Comparison of ENCODE assay signal across 23 cellular contexts in the genomic region with DNA sequence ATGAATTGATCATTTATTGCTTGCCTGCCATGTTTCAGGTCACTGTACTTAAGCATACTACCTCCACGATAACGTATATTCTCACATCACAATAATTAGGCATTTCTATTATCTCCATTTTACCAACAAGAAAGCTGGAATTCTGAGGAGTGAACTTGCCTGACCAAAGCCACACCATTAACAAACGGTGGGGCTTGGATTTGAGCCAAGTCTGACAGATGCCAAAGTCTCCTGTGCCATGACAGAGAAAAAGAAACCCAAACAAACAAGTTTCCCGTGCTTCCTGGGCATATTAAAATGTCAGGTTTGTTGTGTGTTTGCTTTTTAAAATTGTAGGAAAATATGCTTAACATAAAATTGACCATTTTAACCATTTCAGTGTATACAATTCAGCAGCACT. TPM values are rescaled to one million over a fixed set of nuclear protein-coding genes. Genes with fewer than 3 reads are reported as not detected.
DNase-seq lines count a peak whose midpoint lies in the region; ATAC-seq, FAIRE-seq and TF ChIP-seq lines count a peak whose summit lies in the region.
"Had no signal": no experiment of that assay in that cellular context is flagged by ENCODE, and none has a peak within 500 bp of the region (broad histone marks: within the 10 kb centered on the region; RNA-seq: fewer than 3 reads in every experiment).

No MANE protein-coding gene starts in this region.

- H3K4me1 ChIP-seq in A549 (peaks cover 20% of the 10 kb centered on the region; the same call in 2 of the 3 replicates), BE2C (peaks cover 10% of the 10 kb centered on the region)

- CTCF ChIA-PET in A549 (lab: Yijun Ruan, JAX) (interaction anchor here (1.3 kb wide), 1 partner anchor 10 kb away, joined by 3 read pairs; no protein-coding TSS in a partner anchor), WTC11 (lab: Charles Lee) (no interaction called here)

- WGBS in A549 (ENCODE audit: missing lambda C conversion rate), result 52% methylated on average over 4 of the region's 4 CpGs

- TF ChIP-seq CTCF in A549 (IDR thresholded peaks at IDR 0.05), result no peak
- TF ChIP-seq CTCF in BE2C (IDR thresholded peaks at IDR 0.05; ENCODE audit: low read depth, low read length), result no peak
- TF ChIP-seq CTCF in WTC11 (IDR thresholded peaks at IDR 0.05), result no peak

- no peak overlapping the region for H3K4me3 Mint-ChIP-seq in WTC11
- H3K4me3 Mint-ChIP-seq: activated CD4-positive, alpha-beta T cell treated with anti-CD3 and anti-CD28 coated beads for 36 hours; activated CD8-positive, alpha-beta memory T cell treated with anti-CD3 and anti-CD28 coated beads, Interleukin-2, amount 10 ng/mL, durations not matched to agents 7 days and 5 days; brain; CD8-positive, alpha-beta memory T cell; naive thymus-derived CD8-positive, alpha-beta T cell; T-cell had no signal

- no peak for FAIRE-seq in A549 (lab: Jason Lieb, UNC)
- FAIRE-seq: G401.6, TTC549 had no signal

- no peak overlapping the region for H3K27ac ChIP-seq in A549

- H3K36me3 Mint-ChIP-seq in WTC11, result no peaks in the 10 kb centered on the region
- H3K36me3 Mint-ChIP-seq: activated CD8-positive, alpha-beta memory T cell treated with anti-CD3 and anti-CD28 coated beads, Interleukin-2, amount 10 ng/mL, durations not matched to agents 7 days and 5 days; brain; CD8-positive, alpha-beta memory T cell; T-cell had no signal

- no peak overlapping the region for H3K4me3 ChIP-seq in A549
- H3K4me3 ChIP-seq in BE2C (ENCODE audit: low read depth, low read length), result no peak overlapping the region

- POLR2A ChIA-PET in A549 (lab: Yijun Ruan, JAX), result no interaction called here
- POLR2A ChIA-PET in WTC11 (lab: Charles Lee), result no interaction called here

- no peak for TF ChIP-seq EP300 in A549 (IDR thresholded peaks at IDR 0.05)

- no peak for ATAC-seq in A549
- no peak for ATAC-seq in HG03139 (IDR thresholded peaks at IDR 0.05; ENCODE audit: unreplicated experiment)
- ATAC-seq in left lobe of liver, result no peak
- no peak for ATAC-seq in WTC11
- ATAC-seq: activated CD4-positive, alpha-beta T cell treated with anti-CD3 and anti-CD28 coated beads for 36 hours; activated CD8-positive, alpha-beta memory T cell treated with anti-CD3 and anti-CD28 coated beads, Interleukin-2, amount 10 ng/mL, durations not matched to agents 7 days and 5 days; naive thymus-derived CD8-positive, alpha-beta T cell; T-cell had no signal

- no peak for TF ChIP-seq RAD21 in A549 (conservative IDR thresholded peaks at IDR 0.05 in 1 of 2, IDR thresholded peaks at IDR 0.05 in 1 of 2)

- no peaks in the 10 kb centered on the region for H3K9me3 ChIP-seq in A549
- no peaks in the 10 kb centered on the region for H3K9me3 ChIP-seq in BE2C

- H3K27me3 Mint-ChIP-seq in WTC11 (ENCODE audit: low read depth), result no peaks in the 10 kb centered on the region
- H3K27me3 Mint-ChIP-seq: activated CD8-positive, alpha-beta memory T cell treated with anti-CD3 and anti-CD28 coated beads, Interleukin-2, amount 10 ng/mL, durations not matched to agents 7 days and 5 days; brain; T-cell had no signal

- H3K27ac Mint-ChIP-seq in WTC11, result no peak overlapping the region
- H3K27ac Mint-ChIP-seq: activated CD4-positive, alpha-beta T cell treated with anti-CD3 and anti-CD28 coated beads for 36 hours; activated CD8-positive, alpha-beta memory T cell treated with anti-CD3 and anti-CD28 coated beads, Interleukin-2, amount 10 ng/mL, durations not matched to agents 7 days and 5 days; activated T-helper 2 cell treated with anti-CD3 and anti-CD28 coated beads, Interferon-gamma antibody, Interleukin-2, Interleukin-4, amounts not matched to agents 10 μg/mL and 5 μg/mL and 100 μg/mL, durations not matched to agents 14 hours and 24 hours and 36 hours; brain; CD8-positive, alpha-beta memory T cell; naive thymus-derived CD8-positive, alpha-beta T cell; T-cell had no signal

- TF ChIP-seq POLR2A in A549 (IDR thresholded peaks at IDR 0.05; ENCODE audit: low read length), result no peak

- DNase-seq in A549 (ENCODE audit: low read depth in 1 of 2, low spot score in 1 of 2), result no peak
- peak; percentile 43 for DNase-seq in BE2C
- peak; percentile 66 for DNase-seq in NCI-H1105 treated with DMSO at 0.1 percent for 48 hours (lab: John Stamatoyannopoulos, UW)
- DNase-seq in cerebellar cortex (ENCODE audit: low spot score), result peak; percentile 25
- DNase-seq in left lobe of liver (ENCODE audit: low spot score), result no peak
- no peak for DNase-seq in WTC11 (ENCODE audit: low spot score)
- DNase-seq: activated CD4-positive, alpha-beta T cell treated with anti-CD3 and anti-CD28 coated beads for 36 hours; activated CD8-positive, alpha-beta memory T cell treated with anti-CD3 and anti-CD28 coated beads, Interleukin-2, amount 10 ng/mL, durations not matched to agents 7 days and 5 days; CD8-positive, alpha-beta memory T cell; IMR-90; mesendoderm; naive thymus-derived CD8-positive, alpha-beta T cell; NCI-H2227 treated with DMSO at 0.1 percent for 48 hours; T-cell had no signal

- H3K4me2 ChIP-seq in A549, result peak overlapping the region; percentile 17; the same call in 1 of the 3 replicates

- peaks cover 25% of the 10 kb centered on the region for H3K4me1 Mint-ChIP-seq in WTC11
- H3K4me1 Mint-ChIP-seq: activated CD4-positive, alpha-beta T cell treated with anti-CD3 and anti-CD28 coated beads for 36 hours; activated CD8-positive, alpha-beta memory T cell treated with anti-CD3 and anti-CD28 coated beads, Interleukin-2, amount 10 ng/mL, durations not matched to agents 7 days and 5 days; brain; CD8-positive, alpha-beta memory T cell; naive thymus-derived CD8-positive, alpha-beta T cell; T-cell had no signal

- H3K36me3 ChIP-seq in BE2C, result no peaks in the 10 kb centered on the region

- peaks cover 4% of the 10 kb centered on the region; the same call in 1 of the 2 replicates for H3K9me3 Mint-ChIP-seq in WTC11
- H3K9me3 Mint-ChIP-seq: activated T-helper 2 cell treated with anti-CD3 and anti-CD28 coated beads, Interferon-gamma antibody, Interleukin-2, Interleukin-4, amounts not matched to agents 10 μg/mL and 5 μg/mL and 100 μg/mL, durations not matched to agents 14 hours and 24 hours and 36 hours; brain; CD8-positive, alpha-beta memory T cell; naive thymus-derived CD8-positive, alpha-beta T cell; T-cell had no signal

- H3K27me3 ChIP-seq in BE2C, result no peaks in the 10 kb centered on the region

TF ChIP-seq in A549, 52 proteins besides CTCF, POLR2A, EP300 and RAD21 (continues in another document):
- TF ChIP-seq HDAC2 (IDR thresholded peaks at IDR 0.05) (no peak), RNF2 (IDR thresholded peaks at IDR 0.05; ENCODE audit: borderline replicate concordance, low read depth) (no peak)
- TF ChIP-seq, protein P1, sequence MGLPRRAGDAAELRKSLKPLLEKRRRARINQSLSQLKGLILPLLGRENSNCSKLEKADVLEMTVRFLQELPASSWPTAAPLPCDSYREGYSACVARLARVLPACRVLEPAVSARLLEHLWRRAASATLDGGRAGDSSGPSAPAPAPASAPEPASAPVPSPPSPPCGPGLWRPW (IDR thresholded peaks at IDR 0.05), result no peak
- TF ChIP-seq, protein P2, sequence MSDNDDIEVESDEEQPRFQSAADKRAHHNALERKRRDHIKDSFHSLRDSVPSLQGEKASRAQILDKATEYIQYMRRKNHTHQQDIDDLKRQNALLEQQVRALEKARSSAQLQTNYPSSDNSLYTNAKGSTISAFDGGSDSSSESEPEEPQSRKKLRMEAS (IDR thresholded peaks at IDR 0.05), result no peak

TF ChIP-seq in WTC11, 78 proteins besides CTCF, POLR2A, EP300 and RAD21 (continues in another document):
- no peak for TF ChIP-seq ZNF232 (CRISPR knock-in tag; IDR thresholded peaks at IDR 0.05)
- TF ChIP-seq, protein P3, sequence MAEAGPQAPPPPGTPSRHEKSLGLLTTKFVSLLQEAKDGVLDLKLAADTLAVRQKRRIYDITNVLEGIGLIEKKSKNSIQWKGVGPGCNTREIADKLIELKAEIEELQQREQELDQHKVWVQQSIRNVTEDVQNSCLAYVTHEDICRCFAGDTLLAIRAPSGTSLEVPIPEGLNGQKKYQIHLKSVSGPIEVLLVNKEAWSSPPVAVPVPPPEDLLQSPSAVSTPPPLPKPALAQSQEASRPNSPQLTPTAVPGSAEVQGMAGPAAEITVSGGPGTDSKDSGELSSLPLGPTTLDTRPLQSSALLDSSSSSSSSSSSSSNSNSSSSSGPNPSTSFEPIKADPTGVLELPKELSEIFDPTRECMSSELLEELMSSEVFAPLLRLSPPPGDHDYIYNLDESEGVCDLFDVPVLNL (CRISPR knock-in tag; IDR thresholded peaks at IDR 0.05; ENCODE audit: borderline replicate concordance, low read depth), result no peak
- TF ChIP-seq TEAD1 (CRISPR knock-in tag; IDR thresholded peaks at IDR 0.05), result no peak
- no peak for TF ChIP-seq TCF7 (CRISPR knock-in tag; IDR thresholded peaks at IDR 0.05; ENCODE audit: low read depth)
- no peak for TF ChIP-seq RELA (CRISPR knock-in tag; IDR thresholded peaks at IDR 0.05; ENCODE audit: borderline replicate concordance)
- TF ChIP-seq CREM (CRISPR knock-in tag; IDR thresholded peaks at IDR 0.05), result no peak
- TF ChIP-seq, protein P4, sequence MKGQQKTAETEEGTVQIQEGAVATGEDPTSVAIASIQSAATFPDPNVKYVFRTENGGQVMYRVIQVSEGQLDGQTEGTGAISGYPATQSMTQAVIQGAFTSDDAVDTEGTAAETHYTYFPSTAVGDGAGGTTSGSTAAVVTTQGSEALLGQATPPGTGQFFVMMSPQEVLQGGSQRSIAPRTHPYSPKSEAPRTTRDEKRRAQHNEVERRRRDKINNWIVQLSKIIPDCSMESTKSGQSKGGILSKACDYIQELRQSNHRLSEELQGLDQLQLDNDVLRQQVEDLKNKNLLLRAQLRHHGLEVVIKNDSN (CRISPR knock-in tag; IDR thresholded peaks at IDR 0.05), result no peak
- TF ChIP-seq ATF1 (CRISPR knock-in tag; IDR thresholded peaks at IDR 0.05), result no peak

RNA-seq across cellular contexts. Expression of a gene that starts 40.8 kb away (rescaled TPM):
- polyA plus RNA-seq in A549 (2011; rRNA removed) (not detected in 2 replicates), A549 (2017; fragmentation: RNase III; extraction: RNeasy Plus Mini Kit Qiagen cat#74134 plus additional on column Dnase treatment) (not detected in 3 replicates)
- polyA plus RNA-seq in A549 (2012; cell fraction: cytosol; rRNA removed), result not detected in 2 replicates
- polyA plus RNA-seq in A549 (2012; cell fraction: nucleus; rRNA removed), result not detected in 2 replicates
- not detected in 2 replicates for polyA minus RNA-seq in A549 (2011; rRNA and poly(A)+ RNA removed)
- 1.8 TPM for polyA plus RNA-seq in BE2C (2012; ENCODE audit: insufficient read depth, insufficient read length, low read depth)
- total RNA-seq in left lobe of liver (not detected), WTC11 (2021) (not detected in 3 replicates)
- total RNA-seq: activated CD4-positive, alpha-beta T cell treated with anti-CD3 and anti-CD28 coated beads for 36 hours; activated CD8-positive, alpha-beta memory T cell treated with anti-CD3 and anti-CD28 coated beads, Interleukin-2, amount 10 ng/mL, durations not matched to agents 7 days and 5 days; activated T-helper 2 cell treated with anti-CD3 and anti-CD28 coated beads, Interferon-gamma antibody, Interleukin-2, Interleukin-4, amounts not matched to agents 10 μg/mL and 5 μg/mL and 100 μg/mL, durations not matched to agents 14 hours and 24 hours and 36 hours; CD8-positive, alpha-beta memory T cell; glomerular endothelial cell; IMR-90; naive thymus-derived CD8-positive, alpha-beta T cell; OCI-LY7; osteoblast; T-cell; ureter had no signal
- polyA plus RNA-seq: CD8-positive, alpha-beta memory T cell; IMR-90; naive thymus-derived CD8-positive, alpha-beta T cell had no signal

RNA-seq across cellular contexts. Expression of a gene that starts 54.9 kb away (rescaled TPM):
- polyA plus RNA-seq in A549 (2011; rRNA removed), result 49.0 and 55.9 TPM in 2 replicates
- polyA plus RNA-seq in A549 (2012; cell fraction: cytosol; rRNA removed), result 10.7 and 11.5 TPM in 2 replicates
- polyA plus RNA-seq in A549 (2012; cell fraction: nucleus; rRNA removed), result 18.0 and 18.5 TPM in 2 replicates
- 27.9 to 29.9 TPM (median 28.6 TPM) in 3 replicates for polyA plus RNA-seq in A549 (2017; fragmentation: RNase III; extraction: RNeasy Plus Mini Kit Qiagen cat#74134 plus additional on column Dnase treatment)
- 47.1 and 50.0 TPM in 2 replicates for polyA minus RNA-seq in A549 (2011; rRNA and poly(A)+ RNA removed)
- 9.4 TPM for polyA plus RNA-seq in BE2C (2012; ENCODE audit: insufficient read depth, insufficient read length, low read depth)
- total RNA-seq in left lobe of liver, result 2.0 TPM
- 40.8 to 57.1 TPM (median 56.6 TPM) in 3 replicates for total RNA-seq in WTC11 (2021)

Comparison
In these comparisons a context has a peak if more than half of its experiments do, and no peak if none do; other contexts are left out.
1. DNase-seq: peak in BE2C (single experiment), NCI-H1105 treated with DMSO at 0.1 percent for 48 hours (single experiment) and cerebellar cortex (single experiment); none in A549 (0 of 2), left lobe of liver (single experiment) and WTC11 (single experiment).
2. RNA of a gene that starts 54.9 kb away (total RNA-seq): 40.8 to 57.1 TPM in WTC11; 2.0 TPM in left lobe of liver (single experiment); every median in the first group is over 10 times any median in the second.